7 cellular contexts compared by ENCODE assay signal in genomic region chr18:112015-112733, GRCh38. TPM values are rescaled to one million over a fixed set of nuclear protein-coding genes. Genes with fewer than 3 reads are reported as not detected.
DNase-seq lines count a peak whose midpoint lies in the region; ATAC-seq and TF ChIP-seq lines count a peak whose summit lies in the region.
"Not testable (repeated sequence)": the region's sequence is repeated elsewhere in the genome, so short reads cannot be mapped to it uniquely, and the experiment has no call there.

No MANE protein-coding gene starts in this region.

- H3K4me3 ChIP-seq in GM23338, result peak overlapping the region; percentile 46; the same call in 1 of the 2 replicates
- peak overlapping the region in 1 of 4 donors; percentile 39 for H3K4me3 ChIP-seq in adrenal gland
- not testable (repeated sequence) for H3K4me3 ChIP-seq in effector memory CD4-positive, alpha-beta T cell (ENCODE audit: insufficient read depth, low read depth, low read length, poor library complexity, severe bottlenecking)
- H3K4me3 ChIP-seq in right atrium auricular region, result peak overlapping the region; percentile 25 to 52
- H3K4me3 ChIP-seq in neural progenitor cell, result peak overlapping the region; percentile 22

- H3K27me3 ChIP-seq in GM23338 (ENCODE audit: insufficient read depth); adrenal gland; effector memory CD4-positive, alpha-beta T cell (replicated peaks; ENCODE audit: control insufficient read depth, insufficient read depth, low read length, poor library complexity, severe bottlenecking); right atrium auricular region: not testable (repeated sequence)
- peaks cover 10% of the 10 kb centered on the region for H3K27me3 ChIP-seq in neural progenitor cell

- H3K27me3 Mint-ChIP-seq in GM23338 (ENCODE audit: insufficient read depth, low read depth, poor library complexity) (peaks cover 35% of the 10 kb centered on the region), neural progenitor cell (ENCODE audit: insufficient read depth, low read depth) (peaks cover 30% of the 10 kb centered on the region)
- H3K27me3 Mint-ChIP-seq in T-helper 17 cell, result not testable (repeated sequence)

- H2AFZ ChIP-seq in GM23338, result peak overlapping the region; percentile 80; the same call in 1 of the 2 replicates
- not testable (repeated sequence) for H2AFZ ChIP-seq in neural progenitor cell (replicated peaks)

- not testable (repeated sequence) for H3K36me3 ChIP-seq in GM23338 (ENCODE audit: insufficient read depth); adrenal gland (replicated peaks in 1 of 2); effector memory CD4-positive, alpha-beta T cell (ENCODE audit: control insufficient read depth, insufficient read depth, low read length); right atrium auricular region; neural progenitor cell

- H3K27ac Mint-ChIP-seq in GM23338, T-helper 17 cell, neural progenitor cell: not testable (repeated sequence)

- not testable (repeated sequence) for TF ChIP-seq CTCF in GM23338 (conservative IDR thresholded peaks at IDR 0.05; ENCODE audit: low read depth in 2 of 2); adrenal gland (IDR thresholded peaks at IDR 0.05); right atrium auricular region (IDR thresholded peaks at IDR 0.05); neural progenitor cell (IDR thresholded peaks at IDR 0.05)

- not testable (repeated sequence) for H3K4me1 Mint-ChIP-seq in GM23338, T-helper 17 cell, neural progenitor cell

- WGBS in adrenal gland, 4 donors, result 32 to 46% (median 37%) methylated on average over 22 to 34 of the region's 43 CpGs

- peaks cover 49% of the 10 kb centered on the region for H3K9me3 Mint-ChIP-seq in GM23338
- H3K9me3 Mint-ChIP-seq in neural progenitor cell, result peaks cover 40% of the 10 kb centered on the region

- peak overlapping the region; percentile 85; the same call in 1 of the 2 replicates for H3K27ac ChIP-seq in GM23338 (ENCODE audit: low read depth)
- H3K27ac ChIP-seq in adrenal gland, result peak overlapping the region in 1 of 5 donors; percentile 49
- peak overlapping the region; percentile 86 for H3K27ac ChIP-seq in effector memory CD4-positive, alpha-beta T cell (ENCODE audit: insufficient read depth, low read length, poor library complexity, severe bottlenecking)
- H3K27ac ChIP-seq in right atrium auricular region, result peak overlapping the region in 1 of 2 donors; percentile 63
- H3K27ac ChIP-seq in neural progenitor cell, result not testable (repeated sequence)

- not testable (repeated sequence) for H3F3A ChIP-seq in GM23338 (replicated peaks; ENCODE audit: low read depth); neural progenitor cell (ENCODE audit: low read depth)

- ATAC-seq in GM23338, result peak; percentile 10; the same call in 1 of the 3 replicates
- ATAC-seq in T-helper 17 cell; stimulated activated naive CD8-positive, alpha-beta T cell treated with anti-CD3 and anti-CD28 coated beads, Interleukin-15, Interleukin-2, amounts not matched to agents 100 U/mL and 50 U/mL, for 24 hours: not testable (repeated sequence)

- not testable (repeated sequence) for H3K9me2 ChIP-seq in GM23338 (ENCODE audit: insufficient read depth)

- not testable (repeated sequence) for H3K4me1 ChIP-seq in GM23338 (ENCODE audit: insufficient read depth); adrenal gland (replicated peaks in 1 of 2); effector memory CD4-positive, alpha-beta T cell (ENCODE audit: control insufficient read depth, insufficient read depth, low read length, poor library complexity, severe bottlenecking); right atrium auricular region; neural progenitor cell

- H3K79me2 ChIP-seq in GM23338 (replicated peaks; ENCODE audit: insufficient read depth); neural progenitor cell (ENCODE audit: low read depth): not testable (repeated sequence)

- H3K4me3 Mint-ChIP-seq in GM23338 (peak overlapping the region; percentile 63), neural progenitor cell (peak overlapping the region; percentile 78)
- not testable (repeated sequence) for H3K4me3 Mint-ChIP-seq in T-helper 17 cell

- not testable (repeated sequence) for H4K20me1 ChIP-seq in GM23338 (replicated peaks; ENCODE audit: insufficient read depth); neural progenitor cell (ENCODE audit: low read depth)

- TF ChIP-seq POLR2A in adrenal gland (IDR thresholded peaks at IDR 0.05), result not testable (repeated sequence)

- DNase-seq in GM23338 (ENCODE audit: low spot score); effector memory CD4-positive, alpha-beta T cell; neural progenitor cell (ENCODE audit: low spot score): not testable (repeated sequence)
- DNase-seq in T-helper 17 cell (peak in 2 of 3 donors; percentile 36 to 38), adrenal gland (peak; percentile 10 to 78 (median 46)), right atrium auricular region (ENCODE audit: low spot score) (peak; percentile 65)
- DNase-seq in stimulated activated naive CD8-positive, alpha-beta T cell treated with anti-CD3 and anti-CD28 coated beads, Interleukin-15, Interleukin-2, amounts not matched to agents 100 U/mL and 50 U/mL, for 24 hours, result peak; percentile 16

- not testable (repeated sequence) for H3K9me3 ChIP-seq in T-helper 17 cell (ENCODE audit: control insufficient read depth, low read length, poor library complexity, severe bottlenecking); adrenal gland (replicated peaks in 1 of 3); effector memory CD4-positive, alpha-beta T cell (ENCODE audit: control insufficient read depth, low read length); right atrium auricular region; neural progenitor cell (ENCODE audit: low read depth)

- intact Hi-C loops in adrenal gland (cut with DNase I), result not testable (repeated sequence)

- peak overlapping the region; percentile 66; the same call in 1 of the 2 replicates for H3K4me2 ChIP-seq in GM23338
- peak overlapping the region; percentile 55 for H3K4me2 ChIP-seq in neural progenitor cell

- H3K36me3 Mint-ChIP-seq in GM23338 (ENCODE audit: low read depth), result peaks cover 32% of the 10 kb centered on the region
- not testable (repeated sequence) for H3K36me3 Mint-ChIP-seq in T-helper 17 cell (ENCODE audit: low read depth); neural progenitor cell

- not testable (repeated sequence) for H3K9ac ChIP-seq in neural progenitor cell

RNA-seq across cellular contexts. Expression of gene USP14, which starts 46.2 kb away (rescaled TPM):
- 82.4 and 83.6 TPM in 2 replicates for total RNA-seq in GM23338 (2014; rRNA removed; shearing (Covaris generic))
- polyA plus RNA-seq in GM23338 (2016; fragmentation: Nextera tagmentation; extraction: Ambion mirVana) (70.3 and 83.5 TPM in 2 replicates), adrenal gland (100 to 1,000 TPM in 1 of 3 donors, 10 to 100 TPM in 2; 12.0 to 105 (median 17.6) TPM)
- total RNA-seq in T-helper 17 cell (10 to 100 TPM; 43.3 to 44.7 TPM), adrenal gland (10 to 100 TPM; 15.6 to 69.6 (median 37.9) TPM), right atrium auricular region (10 to 100 TPM; 18.0 to 21.5 TPM), neural progenitor cell (ENCODE audit: low replicate concordance) (22.1 and 38.9 TPM in 2 replicates)
